In genomic region chr12:27637524-27637923, GRCh38 we compare ENCODE assay signal across 33 cellular contexts. TPM values are rescaled to one million over a fixed set of nuclear protein-coding genes. Genes with fewer than 3 reads are reported as not detected.
"Had no signal": no experiment of that assay in that cellular context is flagged by ENCODE, and none has a peak within 500 bp of the region (broad histone marks: within the 10 kb centered on the region; RNA-seq: fewer than 3 reads in every experiment).

No MANE protein-coding gene starts in this region.

- H3K27me3 ChIP-seq: adrenal gland, body of pancreas, cardiac muscle cell, colonic mucosa had no signal

- H3K27me3 Mint-ChIP-seq: activated B cell treated with CpG ODN at 0.5 μM for 24 hours; activated naive CD4-positive, alpha-beta T cell treated with anti-CD3 and anti-CD28 coated beads, Interleukin-2, amount 10 ng/mL, durations not matched to agents 7 days and 5 days; activated naive CD8-positive, alpha-beta T cell treated with anti-CD3 and anti-CD28 coated beads, Interleukin-2, amount 50 U/mL, for 24 hours; T-cell had no signal

- H3K9me3 Mint-ChIP-seq: activated B cell treated with CpG ODN at 0.5 μM for 24 hours; activated naive CD4-positive, alpha-beta T cell treated with anti-CD3 and anti-CD28 coated beads, Interleukin-2, amount 10 ng/mL, durations not matched to agents 7 days and 5 days; activated naive CD4-positive, alpha-beta T cell treated with anti-CD3 and anti-CD28 coated beads, Interleukin-2, amount 50 U/mL, for 72 hours; activated naive CD8-positive, alpha-beta T cell treated with anti-CD3 and anti-CD28 coated beads, Interleukin-2, amount 50 U/mL, for 24 hours; endodermal cell; T-cell; T-helper 2 cell treated with Interferon-gamma antibody and Interleukin-4, amounts not matched to agents 5 μg/mL and 100 μg/mL, for 36 hours had no signal

- ATAC-seq: activated CD4-positive, CD25-positive, alpha-beta regulatory T cell treated with anti-CD3 and anti-CD28 coated beads, Interleukin-2, amount 50 U/mL, for 24 hours; activated naive CD4-positive, alpha-beta T cell treated with anti-CD3 and anti-CD28 coated beads, Interleukin-2, amount 50 U/mL, for 72 hours; activated naive CD8-positive, alpha-beta T cell treated with anti-CD3 and anti-CD28 coated beads, Interleukin-2, amount 50 U/mL, for 24 hours; body of pancreas; esophagus mucosa; T-cell; T-helper 17 cell had no signal

- H3K4me3 ChIP-seq: adrenal gland, body of pancreas, cardiac muscle cell, colonic mucosa had no signal

- H3K27ac ChIP-seq: adrenal gland, body of pancreas, cardiac muscle cell, colonic mucosa, WERI-Rb-1 had no signal

- H3K4me1 Mint-ChIP-seq: activated B cell treated with CpG ODN at 0.5 μM for 24 hours, T-cell, T-helper 17 cell had no signal

- DNase-seq: activated B cell treated with CpG ODN at 0.5 μM for 24 hours; activated CD4-positive, alpha-beta T cell treated with anti-CD3 and anti-CD28 coated beads for 48 hours; activated CD4-positive, alpha-beta T cell treated with anti-CD3 and anti-CD28 coated beads, Interleukin-2, amount 50 U/mL, for 1 hour; activated CD4-positive, alpha-beta T cell treated with anti-CD3 and anti-CD28 coated beads, Interleukin-2, amount 50 U/mL, for 48 hours; activated CD8-positive, alpha-beta memory T cell treated with anti-CD3 and anti-CD28 coated beads, Interleukin-2, amount 50 U/mL, for 4 hours; activated gamma-delta T cell; activated naive CD4-positive, alpha-beta T cell; activated naive CD4-positive, alpha-beta T cell treated with anti-CD3 and anti-CD28 coated beads, Interleukin-2, amount 10 ng/mL, durations not matched to agents 7 days and 5 days; activated naive CD8-positive, alpha-beta T cell treated with anti-CD3 and anti-CD28 coated beads, Interleukin-2, amount 50 U/mL, for 24 hours; activated T-cell treated with anti-CD3 and anti-CD28 coated beads, Interleukin-2, amount 50 U/mL, for 1 hour; activated T-cell treated with anti-CD3 and anti-CD28 coated beads, Interleukin-2, amount 50 U/mL, for 48 hours; adrenal gland; amygdala; aorta; body of pancreas; central memory CD4-positive, alpha-beta T cell; cerebellar nuclear complex; colonic mucosa; effector CD8-positive, alpha-beta T cell; endodermal cell; foreskin fibroblast; head of caudate nucleus; SW 1271; T-cell; T-helper 17 cell; T1000; WERI-Rb-1 had no signal

- H3K4me1 ChIP-seq: colonic mucosa had no signal

- H3K9me3 ChIP-seq: adrenal gland, body of pancreas, colonic mucosa had no signal

- H3K27ac Mint-ChIP-seq: activated B cell treated with CpG ODN at 0.5 μM for 24 hours; activated naive CD4-positive, alpha-beta T cell treated with anti-CD3 and anti-CD28 coated beads, Interleukin-2, amount 10 ng/mL, durations not matched to agents 7 days and 5 days; activated naive CD4-positive, alpha-beta T cell treated with anti-CD3 and anti-CD28 coated beads, Interleukin-2, amount 50 U/mL, for 72 hours; activated naive CD8-positive, alpha-beta T cell treated with anti-CD3 and anti-CD28 coated beads, Interleukin-2, amount 50 U/mL, for 24 hours; endodermal cell; T-cell; T-helper 17 cell; T-helper 2 cell treated with Interferon-gamma antibody and Interleukin-4, amounts not matched to agents 5 μg/mL and 100 μg/mL, for 36 hours had no signal

- H3K36me3 Mint-ChIP-seq: activated naive CD4-positive, alpha-beta T cell treated with anti-CD3 and anti-CD28 coated beads, Interleukin-2, amount 10 ng/mL, durations not matched to agents 7 days and 5 days; activated naive CD4-positive, alpha-beta T cell treated with anti-CD3 and anti-CD28 coated beads, Interleukin-2, amount 50 U/mL, for 72 hours had no signal

- H3K36me3 ChIP-seq: cardiac muscle cell, colonic mucosa, WERI-Rb-1 had no signal

- H3K4me3 Mint-ChIP-seq: activated B cell treated with CpG ODN at 0.5 μM for 24 hours; activated naive CD4-positive, alpha-beta T cell treated with anti-CD3 and anti-CD28 coated beads, Interleukin-2, amount 10 ng/mL, durations not matched to agents 7 days and 5 days; activated naive CD8-positive, alpha-beta T cell treated with anti-CD3 and anti-CD28 coated beads, Interleukin-2, amount 50 U/mL, for 24 hours; endodermal cell; T-cell; T-helper 17 cell; T-helper 2 cell treated with Interferon-gamma antibody and Interleukin-4, amounts not matched to agents 5 μg/mL and 100 μg/mL, for 36 hours had no signal

RNA-seq across cellular contexts. Expression of gene REP15, which starts 58.7 kb away (rescaled TPM):
- total RNA-seq: epithelial cell of proximal tubule, T-helper 17 cell had no signal
